8 cellular contexts compared by ENCODE assay signal in genomic region chr2:27016801-27017325, GRCh38. TPM values are rescaled to one million over a fixed set of nuclear protein-coding genes. Genes with fewer than 3 reads are reported as not detected.
A peak's percentile ranks its signal among the peaks of the same experiment; 100 is the strongest.
DNase-seq lines count a peak whose midpoint lies in the region; ATAC-seq and TF ChIP-seq lines count a peak whose summit lies in the region.

No MANE protein-coding gene starts in this region.

- no peak overlapping the region for H3K4me3 ChIP-seq in GM06990 (replicated peaks; ENCODE audit: low read depth, low read length)

- peaks cover 2% of the 10 kb centered on the region for H3K27me3 Mint-ChIP-seq in brain

- H3K36me3 ChIP-seq in GM06990 (ENCODE audit: control insufficient read depth, insufficient read depth, low read length), result no peaks in the 10 kb centered on the region

- no peak for DNase-seq in GM06990 (ENCODE audit: extremely low read depth, insufficient read length)
- peak; percentile 3 for DNase-seq in NCI-H1048 (lab: John Stamatoyannopoulos, UW)
- DNase-seq in SW480 (ENCODE audit: low spot score), result peak; percentile 72
- peak; percentile 74 for DNase-seq in iPS DF 4.7 (ENCODE audit: extremely low read depth, low spot score)
- peak; percentile 15 to 29 for DNase-seq in stimulated activated CD4-positive, alpha-beta T cell treated with anti-CD3 and anti-CD28 coated beads, Interleukin-1b, Interleukin-23, amount 100 ng/mL, for 4 hours (ENCODE audit: low read depth in 2 of 2)

- H3K27me3 ChIP-seq in GM06990 (replicated peaks; ENCODE audit: control insufficient read depth, insufficient read depth, low read length), result no peaks in the 10 kb centered on the region

- H3K27ac Mint-ChIP-seq in brain, result peak overlapping the region in 1 of 5 experiments; percentile 19

- no peaks in the 10 kb centered on the region for H3K9me3 Mint-ChIP-seq in brain

- TF ChIP-seq CTCF in GM06990 (IDR thresholded peaks at IDR 0.05; ENCODE audit: insufficient read depth, low read length, poor library complexity, severe bottlenecking), result peak; percentile 53
- TF ChIP-seq CTCF in brain (conservative IDR thresholded peaks at IDR 0.05), result peak; percentile 87 to 90

- no peak for ATAC-seq in HG03432 (IDR thresholded peaks at IDR 0.05; ENCODE audit: unreplicated experiment)
- ATAC-seq in GM18873 (IDR thresholded peaks at IDR 0.05; ENCODE audit: low FRiP score, unreplicated experiment), result no peak

- H3K4me1 Mint-ChIP-seq in brain, result peaks cover 59% of the 10 kb centered on the region

- H3K4me3 Mint-ChIP-seq in brain, result no peak overlapping the region

- H3K36me3 Mint-ChIP-seq in brain, result peaks cover under 1% of the 10 kb centered on the region

RNA-seq across cellular contexts. Expression of gene TMEM214, which starts 15.9 kb away (rescaled TPM):
- polyA plus RNA-seq in brain (ENCODE audit: insufficient read depth, low read depth, low replicate concordance), result 42.2 TPM

RNA-seq across cellular contexts. Expression of gene AGBL5, which starts 34.6 kb away (rescaled TPM):
- 70.8 TPM for polyA plus RNA-seq in brain (ENCODE audit: insufficient read depth, low read depth, low replicate concordance)

RNA-seq across cellular contexts. Expression of gene MAPRE3, which starts 46.4 kb away (rescaled TPM):
- polyA plus RNA-seq in brain (ENCODE audit: insufficient read depth, low read depth, low replicate concordance), result 130 TPM

RNA-seq across cellular contexts. Expression of gene OST4, which starts 54.6 kb away (rescaled TPM):
- 361 TPM for polyA plus RNA-seq in brain (ENCODE audit: insufficient read depth, low read depth, low replicate concordance)
